ENCODE assay signal across 21 cellular contexts in the genomic region with DNA sequence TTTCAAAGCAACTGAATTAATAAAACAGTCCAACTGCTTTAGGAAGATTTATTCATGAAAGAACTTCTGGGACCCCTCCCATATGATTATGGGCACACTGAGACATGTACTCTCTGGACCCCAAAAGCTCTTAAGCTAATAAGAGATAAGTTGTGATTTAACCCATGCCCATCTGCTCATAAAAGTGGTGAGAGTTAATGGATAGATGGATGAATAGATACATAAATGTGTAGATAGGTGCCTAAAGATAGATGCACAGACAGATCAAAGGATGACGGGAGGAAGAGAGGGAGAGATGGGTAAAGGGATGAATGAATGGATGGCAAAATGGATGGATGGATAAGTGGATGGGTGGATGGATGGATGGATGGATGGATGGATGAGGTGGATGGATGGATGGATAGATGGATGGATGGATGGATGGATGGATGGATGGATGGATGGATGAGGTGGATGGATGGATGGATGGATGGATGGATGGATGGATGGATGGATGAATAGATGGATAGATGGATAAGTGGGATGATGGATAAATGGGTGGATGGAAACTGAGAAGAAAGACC. TPM values are rescaled to one million over a fixed set of nuclear protein-coding genes. Genes with fewer than 3 reads are reported as not detected.
A peak's percentile ranks its signal among the peaks of the same experiment; 100 is the strongest.
DNase-seq lines count a peak whose midpoint lies in the region; ATAC-seq and TF ChIP-seq lines count a peak whose summit lies in the region.
"Had no signal": no experiment of that assay in that cellular context is flagged by ENCODE, and none has a peak within 500 bp of the region (broad histone marks: within the 10 kb centered on the region; RNA-seq: fewer than 3 reads in every experiment).

No MANE protein-coding gene starts in this region.

- H2BK5ac ChIP-seq in neuronal stem cell (ENCODE audit: low read length): no peak overlapping the region

- peaks cover 4% of the 10 kb centered on the region for H3K79me1 ChIP-seq in neuronal stem cell (ENCODE audit: low read depth, low read length)

- H3K36me3 Mint-ChIP-seq in Caco-2 (ENCODE audit: insufficient read depth, unreplicated experiment) (peaks cover 48% of the 10 kb centered on the region), endothelial cell (ENCODE audit: low read depth, unreplicated experiment) (peaks cover 5% of the 10 kb centered on the region)
- H3K36me3 Mint-ChIP-seq: CD8-positive, alpha-beta T cell had no signal

- H2AK5ac ChIP-seq in neuronal stem cell (ENCODE audit: low read depth, low read length): peak overlapping the region; percentile 66

- H2AFZ ChIP-seq in neuronal stem cell (ENCODE audit: low read length): no peak overlapping the region
- H2AFZ ChIP-seq: GM23338 had no signal

- H3K14ac ChIP-seq in neuronal stem cell (ENCODE audit: low read length): no peak overlapping the region

- H3K23ac ChIP-seq in neuronal stem cell (ENCODE audit: low read depth, low read length, poor library complexity): no peak overlapping the region

- no peak overlapping the region for H3K27ac ChIP-seq in neuronal stem cell (replicated peaks; ENCODE audit: low read length)

- H4K91ac ChIP-seq in neuronal stem cell (ENCODE audit: low read depth, low read length, poor library complexity): no peak overlapping the region

- BruUV-seq in Caco-2 (replicated peaks; lab: Mats Ljungman, UMichigan): no TSS peak

- CTCF ChIA-PET in Caco-2 (lab: Charles Lee): interaction anchor here (1.7 to 4.2 kb wide), 3 partner anchors 50 to 104 kb away, joined by 5 to 68 read pairs (median 38); no protein-coding TSS in a partner anchor

- H3K4ac ChIP-seq in neuronal stem cell (ENCODE audit: low read length): no peak overlapping the region

- H3K27ac Mint-ChIP-seq in Caco-2 (ENCODE audit: unreplicated experiment) (peak overlapping the region; percentile 73), endothelial cell (ENCODE audit: unreplicated experiment) (no peak overlapping the region)
- H3K27ac Mint-ChIP-seq: CD8-positive, alpha-beta T cell; GM23338; H9; HFFc6 had no signal

- ATAC-seq in HG02852 (IDR thresholded peaks at IDR 0.05; ENCODE audit: unreplicated experiment): no peak
- no peak for ATAC-seq in GM21423 (IDR thresholded peaks at IDR 0.05; ENCODE audit: unreplicated experiment)
- ATAC-seq: CD8-positive, alpha-beta T cell; GM12878; GM23338; HCT116 had no signal

- H3K4me1 ChIP-seq in Caco-2 (peaks cover 67% of the 10 kb centered on the region), neuronal stem cell (ENCODE audit: control insufficient read depth in 2 of 2, insufficient read depth in 1 of 2, low read depth in 1 of 2, low read length in 2 of 2) (peaks cover 0 to 3% of the 10 kb centered on the region in 2 donors)

- WGBS in neuronal stem cell (ENCODE audit: extremely low coverage in 2 of 2, insufficient read length in 2 of 2, insufficient replicate concordance in 1 of 2), 2 donors: no CpG with 5 or more reads among the region's 1 CpG

- intact Hi-C loops in Caco-2 (cut with micrococcal nuclease; ENCODE audit: unreplicated experiment): loop anchor here (5.0 to 10.0 kb wide), 2 partner anchors 201 to 714 kb away; partner anchors contain the start of gene TSSC4

- H3K9me3 ChIP-seq in Caco-2: no peaks in the 10 kb centered on the region
- no peaks in the 10 kb centered on the region for H3K9me3 ChIP-seq in neuronal stem cell (replicated peaks in 1 of 2; ENCODE audit: control insufficient read depth in 2 of 2, insufficient read depth in 1 of 2, low read depth in 1 of 2, low read length in 2 of 2)

- H3K4me2 ChIP-seq in neuronal stem cell (ENCODE audit: insufficient read depth, low read length, poor library complexity, severe bottlenecking): no peak overlapping the region
- H3K4me2 ChIP-seq: GM23338 had no signal

- no peak for TF ChIP-seq CTCF in Caco-2 (IDR thresholded peaks at IDR 0.05; ENCODE audit: insufficient read depth in 1 of 2, low read depth in 1 of 2, low read length in 1 of 2, severe bottlenecking in 1 of 2, unreplicated experiment in 1 of 2)
- TF ChIP-seq CTCF in endothelial cell (IDR thresholded peaks at IDR 0.05; ENCODE audit: unreplicated experiment): no peak

- H3K27me3 ChIP-seq in Caco-2 (replicated peaks; ENCODE audit: control insufficient read depth, insufficient read depth, low read length) (no peaks in the 10 kb centered on the region), neuronal stem cell (ENCODE audit: control insufficient read depth in 3 of 3, insufficient read depth in 3 of 3, low read depth in 1 of 3, low read length in 3 of 3) (no peaks in the 10 kb centered on the region)

- H3K9ac ChIP-seq in neuronal stem cell (ENCODE audit: low read depth, low read length, poor library complexity): no peak overlapping the region

- DNase-seq in Caco-2 (no peak), endothelial cell (ENCODE audit: low spot score) (no peak), neuronal stem cell (ENCODE audit: low spot score) (no peak), nucleus accumbens (lab: John Stamatoyannopoulos, UW) (no peak)
- DNase-seq: C1 segment of cervical spinal cord, DMS 273 treated with DMSO at 0.1 percent for 48 hours, DMS79, EL, GDM1, H9, HFFc6 had no signal

- H3K9me3 Mint-ChIP-seq in Caco-2 (ENCODE audit: unreplicated experiment): peaks cover 10% of the 10 kb centered on the region
- H3K9me3 Mint-ChIP-seq in endothelial cell (ENCODE audit: unreplicated experiment): no peaks in the 10 kb centered on the region
- H3K9me3 Mint-ChIP-seq: GM23338, H9, HFFc6 had no signal

- H2BK15ac ChIP-seq in neuronal stem cell (ENCODE audit: low read length): no peak overlapping the region

- POLR2A ChIA-PET in Caco-2 (lab: Charles Lee): no interaction called here

- no peaks in the 10 kb centered on the region for H3K36me3 ChIP-seq in Caco-2 (ENCODE audit: control insufficient read depth, insufficient read depth, low read length)
- no peaks in the 10 kb centered on the region for H3K36me3 ChIP-seq in neuronal stem cell (replicated peaks in 1 of 2; ENCODE audit: control insufficient read depth in 2 of 2, insufficient read depth in 2 of 2, low read length in 2 of 2)

- no peak overlapping the region for H2BK120ac ChIP-seq in neuronal stem cell (ENCODE audit: low read depth, low read length)

- H3K27me3 Mint-ChIP-seq in Caco-2 (ENCODE audit: insufficient read depth, unreplicated experiment): peaks cover 7% of the 10 kb centered on the region
- peaks cover 12% of the 10 kb centered on the region for H3K27me3 Mint-ChIP-seq in endothelial cell (ENCODE audit: unreplicated experiment)

- no peak overlapping the region for H2BK12ac ChIP-seq in neuronal stem cell (ENCODE audit: low read length)

- H3K4me1 Mint-ChIP-seq in Caco-2 (ENCODE audit: low read depth, unreplicated experiment): peaks cover 49% of the 10 kb centered on the region
- peaks cover 2% of the 10 kb centered on the region for H3K4me1 Mint-ChIP-seq in endothelial cell (ENCODE audit: unreplicated experiment)
- H3K4me1 Mint-ChIP-seq: GM23338, H9 had no signal

- H3K4me3 ChIP-seq in Caco-2 (ENCODE audit: low read depth, low read length) (no peak overlapping the region), neuronal stem cell (ENCODE audit: low read length in 2 of 2) (no peak overlapping the region)
- H3K4me3 ChIP-seq: GM12878, GM23338 had no signal

- no peak overlapping the region for H3K18ac ChIP-seq in neuronal stem cell (ENCODE audit: low read length)

- H3K4me3 Mint-ChIP-seq in Caco-2 (ENCODE audit: unreplicated experiment) (peak overlapping the region; percentile 2), endothelial cell (ENCODE audit: unreplicated experiment) (peak overlapping the region; percentile 60)
- H3K4me3 Mint-ChIP-seq: CD8-positive, alpha-beta T cell; GM23338; H9; HFFc6 had no signal

- no peak overlapping the region for H4K8ac ChIP-seq in neuronal stem cell (ENCODE audit: low read depth, low read length)

RNA-seq across cellular contexts. Expression of gene TH, which starts 29.4 kb away (rescaled TPM):
- total RNA-seq in Caco-2 (2022) (not detected in 2 replicates), endothelial cell (ENCODE audit: unreplicated experiment) (not detected)
- polyA plus RNA-seq in neuronal stem cell (2013, experiment 1 of 2): 1.0 TPM
- 0.82 TPM for polyA plus RNA-seq in neuronal stem cell (2013, experiment 2 of 2)
- total RNA-seq: A673; CD8-positive, alpha-beta T cell; GM12878; GM23338; H4; H9; HFFc6 had no signal
- polyA plus RNA-seq: BJ, GM12878 had no signal

RNA-seq across cellular contexts. Expression of gene INS, which starts 40.0 kb away (rescaled TPM):
- total RNA-seq in Caco-2 (2022) (not detected in 2 replicates), endothelial cell (ENCODE audit: unreplicated experiment) (not detected)
- polyA plus RNA-seq in neuronal stem cell (2013, experiment 1 of 2): not detected
- not detected for polyA plus RNA-seq in neuronal stem cell (2013, experiment 2 of 2)
- total RNA-seq: A172; A673; CD8-positive, alpha-beta T cell; GM12878; GM23338; H4; H9; HFFc6 had no signal
- polyA plus RNA-seq: BJ, GM12878, GM23338 had no signal
